In genomic region chr19:58279042-58279924, GRCh38 we compare ENCODE assay signal across 8 cellular contexts. TPM values are rescaled to one million over a fixed set of nuclear protein-coding genes. Genes with fewer than 3 reads are reported as not detected.
DNase-seq lines count a peak whose midpoint lies in the region; ATAC-seq and TF ChIP-seq lines count a peak whose summit lies in the region.

No MANE protein-coding gene starts in this region.

- H3K36me3 Mint-ChIP-seq in activated naive CD4-positive, alpha-beta T cell treated with anti-CD3 and anti-CD28 coated beads, Interleukin-2, amount 50 U/mL, for 24 hours, result peaks cover 29% of the 10 kb centered on the region
- H3K36me3 Mint-ChIP-seq in glutamatergic neuron (ENCODE audit: unreplicated experiment), result peaks cover 13% of the 10 kb centered on the region

- H3K27me3 Mint-ChIP-seq in activated naive CD4-positive, alpha-beta T cell treated with anti-CD3 and anti-CD28 coated beads, Interleukin-2, amount 50 U/mL, for 24 hours, result no peaks in the 10 kb centered on the region
- peaks cover 22% of the 10 kb centered on the region for H3K27me3 Mint-ChIP-seq in glutamatergic neuron (ENCODE audit: unreplicated experiment)

- peak overlapping the region; percentile 95 for H3K27ac Mint-ChIP-seq in activated naive CD4-positive, alpha-beta T cell treated with anti-CD3 and anti-CD28 coated beads, Interleukin-2, amount 50 U/mL, for 24 hours
- peak overlapping the region; percentile 91 for H3K27ac Mint-ChIP-seq in glutamatergic neuron (ENCODE audit: unreplicated experiment)

- 10% methylated on average over 22 of the region's 60 CpGs for WGBS in suprapubic skin

- peak overlapping the region; percentile 84 for H3K27ac ChIP-seq in A673 (ENCODE audit: low read depth, low read length, poor library complexity, severe bottlenecking)
- peak overlapping the region; percentile 75 to 88 (median 79) for H3K27ac ChIP-seq in Peyer's patch
- peak overlapping the region; percentile 88 for H3K27ac ChIP-seq in suprapubic skin

- H3K27me3 ChIP-seq in A673 (replicated peaks; ENCODE audit: insufficient read depth, low read depth, low read length, poor library complexity) (no peaks in the 10 kb centered on the region), Peyer's patch (no peaks in the 10 kb centered on the region), suprapubic skin (no peaks in the 10 kb centered on the region)

- DNase-seq in A673 (ENCODE audit: low spot score) (peak; percentile 65), Peyer's patch (peak; percentile 46 to 77 (median 68)), glutamatergic neuron (peak; percentile 94), nucleus accumbens (lab: John Stamatoyannopoulos, UW) (peak in 44 of 56 donors; percentile 11 to 84 (median 65)), suprapubic skin (ENCODE audit: low spot score in 2 of 2) (peak; percentile 80)

- no peak for TF ChIP-seq EP300 in suprapubic skin (IDR thresholded peaks at IDR 0.05)

- CTCF ChIA-PET in A673 (lab: Charles Lee), result interaction anchor here (0.8 kb wide), 1 partner anchor 87 kb away, joined by 3 read pairs; no protein-coding TSS in a partner anchor

- H3K4me1 ChIP-seq in A673 (ENCODE audit: insufficient read depth, low read length, poor library complexity, severe bottlenecking), result no peaks in the 10 kb centered on the region
- peaks cover 0 to 13% (median 1%) of the 10 kb centered on the region in 4 donors for H3K4me1 ChIP-seq in Peyer's patch
- H3K4me1 ChIP-seq in suprapubic skin, result peaks cover 22% of the 10 kb centered on the region

- intact Hi-C loops in A673 (cut with micrococcal nuclease; ENCODE audit: unreplicated experiment), result loop anchor here (2.0 kb wide), 2 partner anchors 26 to 50 kb away; partner anchors contain the start of genes ERVK3-1 and ZNF544

- POLR2A ChIA-PET in A673 (lab: Charles Lee; ENCODE audit: low non-redundant PET), result interaction anchor here (0.6 kb wide), 2 partner anchors 25 to 596 kb away, joined by 4 read pairs; no protein-coding TSS in a partner anchor

- H3K9me3 Mint-ChIP-seq in activated naive CD4-positive, alpha-beta T cell treated with anti-CD3 and anti-CD28 coated beads, Interleukin-2, amount 50 U/mL, for 24 hours, result no peaks in the 10 kb centered on the region
- peaks cover 33% of the 10 kb centered on the region for H3K9me3 Mint-ChIP-seq in glutamatergic neuron (ENCODE audit: unreplicated experiment)

- peaks cover 48% of the 10 kb centered on the region for H3K4me1 Mint-ChIP-seq in activated naive CD4-positive, alpha-beta T cell treated with anti-CD3 and anti-CD28 coated beads, Interleukin-2, amount 50 U/mL, for 24 hours
- peaks cover 20% of the 10 kb centered on the region for H3K4me1 Mint-ChIP-seq in glutamatergic neuron (ENCODE audit: low read depth, unreplicated experiment)

- H3K9me3 ChIP-seq in A673 (ENCODE audit: low read depth, low read length, poor library complexity, severe bottlenecking) (peaks cover 9% of the 10 kb centered on the region), Peyer's patch (peaks cover 0 to 10% (median 0%) of the 10 kb centered on the region in 4 donors), suprapubic skin (peaks cover 5% of the 10 kb centered on the region)

- no peak for TF ChIP-seq POLR2A in Peyer's patch (IDR thresholded peaks at IDR 0.05)
- TF ChIP-seq POLR2A in suprapubic skin (IDR thresholded peaks at IDR 0.05), result no peak

- H3K36me3 ChIP-seq in A673 (ENCODE audit: insufficient read depth, low read length, poor library complexity, severe bottlenecking) (peaks cover 37% of the 10 kb centered on the region), Peyer's patch (peaks cover 0 to 9% (median 0%) of the 10 kb centered on the region in 3 donors), suprapubic skin (peaks cover 14% of the 10 kb centered on the region)

- H3K4me3 Mint-ChIP-seq in activated naive CD4-positive, alpha-beta T cell treated with anti-CD3 and anti-CD28 coated beads, Interleukin-2, amount 50 U/mL, for 24 hours, result peak overlapping the region; percentile 94
- peak overlapping the region; percentile 98 for H3K4me3 Mint-ChIP-seq in glutamatergic neuron (ENCODE audit: unreplicated experiment)

- BruUV-seq in A673 (replicated peaks; lab: Mats Ljungman, UMichigan), result no TSS peak

- TF ChIP-seq CTCF in A673 (conservative IDR thresholded peaks at IDR 0.05; ENCODE audit: low read depth, low read length), result no peak
- TF ChIP-seq CTCF in Peyer's patch (IDR thresholded peaks at IDR 0.05), result no peak
- TF ChIP-seq CTCF in glutamatergic neuron (IDR thresholded peaks at IDR 0.05; ENCODE audit: partially characterized antibody, unreplicated experiment), result no peak
- no peak for TF ChIP-seq CTCF in suprapubic skin (IDR thresholded peaks at IDR 0.05)

- H3K4me3 ChIP-seq in A673 (ENCODE audit: low read depth, low read length, poor library complexity, severe bottlenecking), result peak overlapping the region; percentile 87
- H3K4me3 ChIP-seq in Peyer's patch, result peak overlapping the region; percentile 72 to 87 (median 78)
- peak overlapping the region; percentile 67 for H3K4me3 ChIP-seq in suprapubic skin

- peak; percentile 26 for ATAC-seq in GM19035 (IDR thresholded peaks at IDR 0.05; ENCODE audit: unreplicated experiment)
- peak; percentile 12 for ATAC-seq in HG03520 (IDR thresholded peaks at IDR 0.05; ENCODE audit: unreplicated experiment)

RNA-seq across cellular contexts. Expression of gene ZNF8, which starts 0.5 kb away (rescaled TPM):
- total RNA-seq in A673 (2021), result 11.9 and 12.5 TPM in 2 replicates
- 1 to 10 TPM; 7.0 to 8.9 (median 7.9) TPM for total RNA-seq in Peyer's patch
- 24.8 TPM for total RNA-seq in glutamatergic neuron (ENCODE audit: unreplicated experiment)
- 10 to 100 TPM in 1 of 4 donors, 1 to 10 TPM in 3; 8.3 to 15.6 (median 8.7) TPM for total RNA-seq in suprapubic skin

RNA-seq across cellular contexts. Expression of gene ERVK3-1, which starts 25.9 kb away (rescaled TPM):
- total RNA-seq in A673 (2021) (57.8 and 77.1 TPM in 2 replicates), Peyer's patch (10 to 100 TPM; 41.3 to 54.2 (median 47.2) TPM), glutamatergic neuron (ENCODE audit: unreplicated experiment) (56.2 TPM), suprapubic skin (10 to 100 TPM; 36.9 to 70.3 (median 42.1) TPM)

RNA-seq across cellular contexts. Expression of gene ZSCAN22, which starts 47.5 kb away (rescaled TPM):
- total RNA-seq in A673 (2021) (3.2 and 4.2 TPM in 2 replicates), Peyer's patch (1 to 10 TPM; 2.5 to 4.6 (median 4.0) TPM), glutamatergic neuron (ENCODE audit: unreplicated experiment) (4.9 TPM), suprapubic skin (1 to 10 TPM; 4.3 to 7.6 (median 5.6) TPM)

RNA-seq across cellular contexts. Expression of gene ZNF544, which starts 50.6 kb away (rescaled TPM):
- 44.8 and 50.5 TPM in 2 replicates for total RNA-seq in A673 (2021)
- 100 to 1,000 TPM in 1 of 4 donors, 10 to 100 TPM in 3; 21.9 to 158 (median 31.4) TPM for total RNA-seq in Peyer's patch
- total RNA-seq in glutamatergic neuron (ENCODE audit: unreplicated experiment), result 46.1 TPM
- 10 to 100 TPM; 44.4 to 55.4 (median 48.9) TPM for total RNA-seq in suprapubic skin

Comparison
In these comparisons a context has a peak if more than half of its experiments do, and no peak if none do; other contexts are left out.
1. Peak in every context shown above with its lines: DNase-seq, ATAC-seq, H3K4me3 ChIP-seq and H3K27ac ChIP-seq.